In the genomic region with DNA sequence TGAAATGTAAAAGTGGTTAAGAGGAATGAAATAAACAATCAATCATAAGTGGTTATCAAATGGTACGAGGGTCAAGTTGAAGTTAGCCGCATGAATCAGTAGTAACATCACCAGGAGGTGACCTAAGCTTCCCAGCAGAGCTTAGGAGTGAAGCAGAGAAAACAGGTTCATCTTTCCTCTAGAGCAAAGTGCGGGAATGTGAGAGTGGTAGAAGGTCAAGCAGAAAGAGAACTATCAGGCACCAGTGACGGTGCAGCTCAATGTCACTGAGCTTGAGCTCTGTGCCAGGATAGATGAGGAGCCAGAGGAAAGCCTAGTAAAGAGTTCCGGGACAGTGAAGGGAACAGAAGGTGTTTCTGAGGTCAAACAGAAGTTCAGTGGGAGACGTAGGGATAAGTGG, we compare ENCODE assay signal across 18 cellular contexts.
"Had no signal": no experiment of that assay in that cellular context is flagged by ENCODE, and none has a peak within 500 bp of the region (broad histone marks: within the 10 kb centered on the region; RNA-seq: fewer than 3 reads in every experiment).

No MANE protein-coding gene starts in this region.

- H3K9ac ChIP-seq: neural progenitor cell had no signal

- H3K27me3 ChIP-seq: body of pancreas, gastrocnemius medialis, neural progenitor cell, pancreas, transverse colon had no signal

- H3K27ac ChIP-seq: gastrocnemius medialis, neural progenitor cell, pancreas, transverse colon had no signal

- FAIRE-seq: endometrium, pancreas had no signal

- H3K4me1 ChIP-seq: body of pancreas, neural progenitor cell, pancreas had no signal

- ATAC-seq: activated T-helper 17 cell treated with anti-CD3 and anti-CD28 coated beads, Interleukin-2, amount 50 U/mL, for 72 hours; gastrocnemius medialis had no signal

- H3K4me3 ChIP-seq: body of pancreas, coronary artery, gastrocnemius medialis, heart right ventricle, mucosa of descending colon, neural progenitor cell, pancreas, transverse colon had no signal

- DNase-seq: activated CD4-positive, alpha-beta memory T cell treated with anti-CD3 and anti-CD28 coated beads for 36 hours; activated CD4-positive, alpha-beta T cell treated with anti-CD3 and anti-CD28 coated beads for 4 hours; activated naive CD4-positive, alpha-beta T cell; activated naive CD8-positive, alpha-beta T cell treated with anti-CD3 and anti-CD28 coated beads, Interleukin-2, amount 10 ng/mL, durations not matched to agents 7 days and 5 days; immature natural killer cell; kidney glomerular epithelial cell; mesenchymal stem cell; stimulated activated naive CD4-positive, alpha-beta T cell treated with Interleukin-2 at 50 U/mL for 16 hours had no signal

- H3K36me3 ChIP-seq: gastrocnemius medialis, heart right ventricle, neural progenitor cell, pancreas, transverse colon had no signal

- H3K9me3 ChIP-seq: body of pancreas, gastrocnemius medialis, mucosa of descending colon, pancreas, transverse colon had no signal

- H2AFZ ChIP-seq: neural progenitor cell had no signal

- H3K4me2 ChIP-seq: neural progenitor cell had no signal
